Comparison of ENCODE assay signal across 8 cellular contexts in genomic region chr4:1693131-1693896, GRCh38. TPM values are rescaled to one million over a fixed set of nuclear protein-coding genes. Genes with fewer than 3 reads are reported as not detected.
DNase-seq lines count a peak whose midpoint lies in the region; ATAC-seq and TF ChIP-seq lines count a peak whose summit lies in the region.

No MANE protein-coding gene starts in this region.

- DNase-seq in NCI-H446 treated with DMSO at 0.1 percent for 48 hours (lab: John Stamatoyannopoulos, UW) (peak; percentile 4), cerebellum (ENCODE audit: low spot score) (peak; percentile 75), right lobe of liver (peak; percentile 79 to 86 (median 82)), DMS79 treated with DMSO at 0.1 percent for 48 hours (lab: John Stamatoyannopoulos, UW) (no peak)
- DNase-seq in activated CD4-positive, CD25-positive, alpha-beta regulatory T cell treated with anti-CD3 and anti-CD28 coated beads, Interleukin-2, amount 50 U/mL, for 72 hours: peak; percentile 76
- peak; percentile 56 to 71 (median 57) for DNase-seq in stimulated activated CD4-positive, alpha-beta T cell treated with anti-CD3 and anti-CD28 coated beads, TNF-alpha, amount 100 ng/mL, for 48 hours (ENCODE audit: low read depth in 3 of 3)

- TF ChIP-seq CTCF in GM12873 (IDR thresholded peaks at IDR 0.05; ENCODE audit: insufficient read depth, low read depth, low read length, missing control alignments): peak; percentile 98
- TF ChIP-seq CTCF in right lobe of liver (IDR thresholded peaks at IDR 0.05): peak; percentile 90 to 99 (median 98)

- H3K9me3 ChIP-seq in right lobe of liver: no peaks in the 10 kb centered on the region

- peak; percentile 53 for ATAC-seq in HG03103 (IDR thresholded peaks at IDR 0.05; ENCODE audit: low read depth, unreplicated experiment)
- ATAC-seq in right lobe of liver: peak; percentile 97 to 100 (median 98)

- intact Hi-C loops in right lobe of liver (cut with DNase I): loop anchor here in 1 of 2 donors (5.0 kb wide), 1 partner anchor 34 kb away; no protein-coding TSS in a partner anchor

- no peak for TF ChIP-seq POLR2A in right lobe of liver (IDR thresholded peaks at IDR 0.05)

- 19% methylated on average over 7 of the region's 7 CpGs for WGBS in right lobe of liver (ENCODE audit: insufficient coverage, low coverage, low lambda C conversion rate, missing lambda C conversion rate)

- H3K27me3 ChIP-seq in right lobe of liver: no peaks in the 10 kb centered on the region

- H3K4me1 ChIP-seq in right lobe of liver: no peaks in the 10 kb centered on the region

- H3K36me3 ChIP-seq in right lobe of liver: peaks cover 0 to 67% (median 15%) of the 10 kb centered on the region in 4 donors

- no peak overlapping the region for H3K4me3 ChIP-seq in right lobe of liver

- no peak overlapping the region for H3K27ac ChIP-seq in right lobe of liver

RNA-seq across cellular contexts. Expression of gene FAM53A, which starts 9.2 kb away (rescaled TPM):
- total RNA-seq in cerebellum: 1.6 TPM
- total RNA-seq in right lobe of liver: 1 to 10 TPM in 2 of 6 experiments, under 1 TPM in 4; 0.56 to 3.5 (median 0.74) TPM

RNA-seq across cellular contexts. Expression of gene SLBP, which starts 18.8 kb away (rescaled TPM):
- total RNA-seq in cerebellum (25.5 TPM), right lobe of liver (10 to 100 TPM; 13.1 to 30.8 (median 14.7) TPM)

RNA-seq across cellular contexts. Expression of gene TMEM129, which starts 27.8 kb away (rescaled TPM):
- total RNA-seq in cerebellum (13.5 TPM), right lobe of liver (10 to 100 TPM; 13.8 to 51.0 (median 25.4) TPM)

RNA-seq across cellular contexts. Expression of gene TACC3, which starts 28.0 kb away (rescaled TPM):
- 8.7 TPM for total RNA-seq in cerebellum
- total RNA-seq in right lobe of liver: 1 to 10 TPM; 2.2 to 5.7 (median 4.8) TPM
